In genomic region chr11:95845168-95845567, GRCh38 we compare ENCODE assay signal across 35 cellular contexts.
"Had no signal": no experiment of that assay in that cellular context is flagged by ENCODE, and none has a peak within 500 bp of the region (broad histone marks: within the 10 kb centered on the region; RNA-seq: fewer than 3 reads in every experiment).

No MANE protein-coding gene starts in this region.

- DNase-seq: MG63, MM.1S, MV-4-11, NCI-H1048, NCI-H1092, NCI-H1092 treated with DMSO at 0.1 percent for 48 hours, NCI-H1105, NCI-H1105 treated with DMSO at 0.1 percent for 48 hours, NCI-H1417, NCI-H1417 treated with DMSO at 0.1 percent for 48 hours, NCI-H1436, NCI-H1436 treated with DMSO at 0.1 percent for 48 hours, NCI-H146, NCI-H1694, NCI-H1694 treated with DMSO at 0.1 percent for 48 hours, NCI-H187, NCI-H187 treated with DMSO at 0.1 percent for 48 hours, NCI-H1930, NCI-H2029, NCI-H2029 treated with DMSO at 0.1 percent for 48 hours, NCI-H2081, NCI-H2081 treated with DMSO at 0.1 percent for 48 hours, NCI-H2107, NCI-H2171, NCI-H2171 treated with DMSO at 0.1 percent for 48 hours, NCI-H2227 treated with DMSO at 0.1 percent for 48 hours, NCI-H226, NCI-H345, NCI-H446, NCI-H446 treated with DMSO at 0.1 percent for 48 hours, NCI-H510A, NCI-H510A treated with DMSO at 0.1 percent for 48 hours, NCI-H524, NCI-H524 treated with DMSO at 0.1 percent for 48 hours, NCI-H526 had no signal

- H3K9me3 ChIP-seq: MG63 had no signal

- H3K4me3 ChIP-seq: MG63 had no signal

- H3K27me3 ChIP-seq: MG63 had no signal
